20 cellular contexts compared by ENCODE assay signal in genomic region chr5:67059747-67060490, GRCh38.
DNase-seq lines count a peak whose midpoint lies in the region; ATAC-seq and TF ChIP-seq lines count a peak whose summit lies in the region.
"Had no signal": no experiment of that assay in that cellular context is flagged by ENCODE, and none has a peak within 500 bp of the region (broad histone marks: within the 10 kb centered on the region; RNA-seq: fewer than 3 reads in every experiment).

No MANE protein-coding gene starts in this region.

- TF ChIP-seq CTCF in osteocyte (IDR thresholded peaks at IDR 0.05): no peak

- H3K4me3 ChIP-seq in SJCRH30: 0 out of 2 replicates have a peak overlapping the region, but pooled peaks have one; percentile 1
- H3K4me3 ChIP-seq: hepatocyte, PC-9, stomach had no signal

- H3K27me3 ChIP-seq in SJCRH30: no peaks in the 10 kb centered on the region
- H3K27me3 ChIP-seq: hepatocyte, stomach had no signal

- H3K27ac ChIP-seq in SJCRH30: peak overlapping the region; percentile 61
- H3K27ac ChIP-seq in epithelial cell of prostate: peak overlapping the region; percentile 53
- H3K27ac ChIP-seq: C4-2B, hepatocyte, PC-9, stomach had no signal

- H3K4me3 Mint-ChIP-seq in osteocyte (ENCODE audit: unreplicated experiment): peak overlapping the region; percentile 62
- H3K4me3 Mint-ChIP-seq: nephron had no signal

- no peaks in the 10 kb centered on the region for H3K27me3 Mint-ChIP-seq in osteocyte (ENCODE audit: unreplicated experiment)

- H3K4me1 ChIP-seq in SJCRH30: peaks cover 19% of the 10 kb centered on the region

- H3K9me3 Mint-ChIP-seq in osteocyte (ENCODE audit: unreplicated experiment): no peaks in the 10 kb centered on the region
- H3K9me3 Mint-ChIP-seq: nephron had no signal

- H3K36me3 ChIP-seq in SJCRH30: no peaks in the 10 kb centered on the region

- peak; percentile 81 for DNase-seq in HCEC 1CT
- DNase-seq in SJCRH30: peak; percentile 44 to 68
- DNase-seq in epithelial cell of prostate (ENCODE audit: low read depth, low spot score): peak; percentile 22
- no peak for DNase-seq in osteocyte (ENCODE audit: extremely low spot score, unreplicated experiment)
- DNase-seq in GDM1 (lab: John Stamatoyannopoulos, UW): no peak
- no peak for DNase-seq in islet precursor cell
- DNase-seq: activated CD4-positive, CD25-positive, alpha-beta regulatory T cell treated with anti-CD3 and anti-CD28 coated beads, Interleukin-2, amount 50 U/mL, for 72 hours; activated T-cell treated with anti-CD3 and anti-CD28 coated beads for 4 hours; DND-41; effector memory CD4-positive, alpha-beta T cell; NCI-H1436; NCI-H510A treated with DMSO at 0.1 percent for 48 hours; PC-9; stomach; T-helper 1 cell had no signal

- ATAC-seq in GM21723 (IDR thresholded peaks at IDR 0.05; ENCODE audit: unreplicated experiment) (no peak), HG02571 (IDR thresholded peaks at IDR 0.05; ENCODE audit: unreplicated experiment) (no peak)

- peaks cover 5% of the 10 kb centered on the region for H3K36me3 Mint-ChIP-seq in osteocyte (ENCODE audit: unreplicated experiment)

- H3K9me3 ChIP-seq in SJCRH30 (replicated peaks): no peaks in the 10 kb centered on the region
- H3K9me3 ChIP-seq: stomach had no signal

- H3K4me1 Mint-ChIP-seq in osteocyte (ENCODE audit: unreplicated experiment): peaks cover 42% of the 10 kb centered on the region

- peak overlapping the region; percentile 95 for H3K27ac Mint-ChIP-seq in osteocyte (ENCODE audit: unreplicated experiment)

Comparison
In these comparisons a context has a peak if more than half of its experiments do, and no peak if none do; other contexts are left out.
1. DNase-seq: peak in HCEC 1CT (single experiment), SJCRH30 (2 of 2) and epithelial cell of prostate (single experiment); none in osteocyte (single experiment), GDM1 (single experiment) and islet precursor cell (single experiment).